Comparison of ENCODE assay signal across 31 cellular contexts in the genomic region with DNA sequence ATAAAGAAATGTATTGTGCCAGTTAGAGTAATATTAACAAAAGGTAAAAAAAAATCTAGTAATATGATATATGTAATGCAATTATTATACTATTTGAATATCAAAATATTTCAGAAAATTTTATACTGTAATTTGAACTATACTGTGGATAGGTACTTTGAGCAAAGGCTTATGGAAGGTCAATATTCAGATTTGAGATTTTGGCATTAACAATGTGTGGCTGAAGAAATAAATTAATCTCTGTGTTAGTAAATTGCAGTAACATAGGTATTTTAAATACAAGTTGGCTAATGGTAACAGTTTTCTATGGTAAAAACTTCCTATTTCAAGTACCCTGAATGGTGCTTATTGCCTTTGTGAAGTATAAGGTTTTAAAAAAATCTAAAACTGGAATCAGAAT. TPM values are rescaled to one million over a fixed set of nuclear protein-coding genes. Genes with fewer than 3 reads are reported as not detected.
"Had no signal": no experiment of that assay in that cellular context is flagged by ENCODE, and none has a peak within 500 bp of the region (broad histone marks: within the 10 kb centered on the region; RNA-seq: fewer than 3 reads in every experiment).

No MANE protein-coding gene starts in this region.

- H3K27ac ChIP-seq: colonic mucosa, epithelial cell of prostate, esophagus squamous epithelium, gastrocnemius medialis, heart right ventricle, left lung, lower lobe of right lung had no signal

- H3K9me3 ChIP-seq: gastrocnemius medialis had no signal

- H3K36me3 ChIP-seq: colonic mucosa, esophagus squamous epithelium, gastrocnemius medialis, heart right ventricle, left lung, lower lobe of right lung had no signal

- H3K4me3 ChIP-seq: colonic mucosa, esophagus squamous epithelium, gastrocnemius medialis, heart right ventricle, left lung, lower lobe of right lung had no signal

- FAIRE-seq: endometrium, islet of Langerhans, keratinocyte had no signal

- H3K4me1 ChIP-seq: colonic mucosa, esophagus squamous epithelium, gastrocnemius medialis, heart right ventricle, left lung, lower lobe of right lung had no signal

- H3K27me3 ChIP-seq: colonic mucosa, esophagus squamous epithelium, gastrocnemius medialis, heart right ventricle, left lung had no signal

- DNase-seq: colonic mucosa; cortex of kidney; effector CD8-positive, alpha-beta T cell; effector memory CD8-positive, alpha-beta T cell; endodermal cell; erythroblast; esophagus squamous epithelium; foreskin fibroblast; foreskin melanocyte; gastrocnemius medialis; glutamatergic neuron; head of caudate nucleus; heart right ventricle; hippocampal formation; left cardiac atrium; left lung; left ventricle myocardium superior; lower lobe of right lung; mesendoderm; midbrain had no signal

- ATAC-seq: effector memory CD8-positive, alpha-beta T cell; esophagus mucosa; gastrocnemius medialis; heart right ventricle; left cardiac atrium; left lung; left ventricle myocardium superior; lower lobe of right lung had no signal

RNA-seq across cellular contexts. Expression of gene NACA2, which starts 23.2 kb away (rescaled TPM):
- total RNA-seq: dermis microvascular lymphatic vessel endothelial cell, endodermal cell, esophagus mucosa, esophagus squamous epithelium, gastrocnemius medialis, glomerular endothelial cell, heart right ventricle, kidney epithelial cell, left cardiac atrium, left lung, left ventricle myocardium superior, lower leg skin, lower lobe of right lung, lung microvascular endothelial cell, mucosa of gallbladder had no signal
